17 cellular contexts compared by ENCODE assay signal in genomic region chr17:47696717-47697642, GRCh38. TPM values are rescaled to one million over a fixed set of nuclear protein-coding genes. Genes with fewer than 3 reads are reported as not detected.
DNase-seq lines count a peak whose midpoint lies in the region; ATAC-seq and TF ChIP-seq lines count a peak whose summit lies in the region.
"Had no signal": no experiment of that assay in that cellular context is flagged by ENCODE, and none has a peak within 500 bp of the region (broad histone marks: within the 10 kb centered on the region; RNA-seq: fewer than 3 reads in every experiment).

No MANE protein-coding gene starts in this region.

- no peak for TF ChIP-seq CTCF in gastroesophageal sphincter (IDR thresholded peaks at IDR 0.05)
- TF ChIP-seq CTCF in spleen (IDR thresholded peaks at IDR 0.05 in 8 of 11, conservative IDR thresholded peaks at IDR 0.05 in 3 of 11), result no peak

- H3K9me3 ChIP-seq in NT2/D1 (ENCODE audit: insufficient read depth, low read length), result no peaks in the 10 kb centered on the region
- H3K9me3 ChIP-seq in gastroesophageal sphincter, result no peaks in the 10 kb centered on the region
- H3K9me3 ChIP-seq in spleen, result no peaks in the 10 kb centered on the region
- H3K9me3 ChIP-seq: pancreas had no signal

- H3K9ac ChIP-seq in NT2/D1 (ENCODE audit: insufficient read length, low read depth), result peak overlapping the region; percentile 43

- H3K4me1 Mint-ChIP-seq in activated T-cell treated with anti-CD3 and anti-CD28 coated beads, Interleukin-2, amount 50 U/mL, for 4 hours (ENCODE audit: low read depth), result peaks cover 68% of the 10 kb centered on the region

- no peak for DNase-seq in activated T-cell treated with anti-CD3 and anti-CD28 coated beads, Interleukin-2, amount 50 U/mL, for 4 hours
- DNase-seq in activated T-cell treated with anti-CD3 and anti-CD28 coated beads, Interleukin-2, amount 50 U/mL, for 48 hours, result no peak
- no peak for DNase-seq in NT2/D1 (ENCODE audit: low read depth, low spot score)
- peak; percentile 64 for DNase-seq in spleen
- DNase-seq in NCI-H774 (lab: John Stamatoyannopoulos, UW), result no peak
- DNase-seq: activated CD4-positive, alpha-beta T cell treated with anti-CD3 and anti-CD28 coated beads, Interleukin-2, amount 10 ng/mL, durations not matched to agents 7 days and 5 days; activated naive CD4-positive, alpha-beta T cell; DMS79 treated with DMSO at 0.1 percent for 48 hours; erythroblast; NCI-H2171 had no signal

- H3K4me3 Mint-ChIP-seq in activated T-cell treated with anti-CD3 and anti-CD28 coated beads, Interleukin-2, amount 50 U/mL, for 4 hours, result peak overlapping the region; percentile 83
- H3K4me3 Mint-ChIP-seq: activated CD4-positive, alpha-beta T cell treated with anti-CD3 and anti-CD28 coated beads, Interleukin-2, amount 10 ng/mL, durations not matched to agents 7 days and 5 days had no signal

- H3K4me1 ChIP-seq in NT2/D1 (ENCODE audit: insufficient read depth, insufficient read length), result peaks cover 29% of the 10 kb centered on the region
- peaks cover 0 to 52% (median 22%) of the 10 kb centered on the region in 3 donors for H3K4me1 ChIP-seq in gastroesophageal sphincter
- peaks cover 10 to 96% (median 71%) of the 10 kb centered on the region in 6 donors for H3K4me1 ChIP-seq in spleen

- TF ChIP-seq POLR2A in gastroesophageal sphincter (IDR thresholded peaks at IDR 0.05) (no peak), spleen (IDR thresholded peaks at IDR 0.05) (no peak)

- TF ChIP-seq EP300 in gastroesophageal sphincter (IDR thresholded peaks at IDR 0.05), result no peak

- no peaks in the 10 kb centered on the region for H3K27me3 Mint-ChIP-seq in activated T-cell treated with anti-CD3 and anti-CD28 coated beads, Interleukin-2, amount 50 U/mL, for 4 hours (ENCODE audit: low read depth)

- H3K27me3 ChIP-seq in NT2/D1 (ENCODE audit: insufficient read depth, insufficient read length), result no peaks in the 10 kb centered on the region
- H3K27me3 ChIP-seq in gastroesophageal sphincter, result no peaks in the 10 kb centered on the region
- no peaks in the 10 kb centered on the region for H3K27me3 ChIP-seq in spleen (replicated peaks in 1 of 7)
- H3K27me3 ChIP-seq: hepatocyte, pancreas had no signal

- peaks cover 10% of the 10 kb centered on the region for H3K36me3 Mint-ChIP-seq in activated T-cell treated with anti-CD3 and anti-CD28 coated beads, Interleukin-2, amount 50 U/mL, for 4 hours (ENCODE audit: insufficient read depth)

- intact Hi-C loops in spleen (cut with DNase I; ENCODE audit: low total_unique reads), result loop anchor here (10.0 kb wide), 1 partner anchor 98 kb away; no protein-coding TSS in a partner anchor

- H3K36me3 ChIP-seq in NT2/D1 (ENCODE audit: insufficient read depth, insufficient read length, low read length) (peaks cover 47% of the 10 kb centered on the region), gastroesophageal sphincter (peaks cover 0 to 44% of the 10 kb centered on the region in 2 donors), spleen (peaks cover 0 to 57% (median 9%) of the 10 kb centered on the region in 6 donors)
- H3K36me3 ChIP-seq: pancreas had no signal

- no peaks in the 10 kb centered on the region for H3K9me3 Mint-ChIP-seq in activated T-cell treated with anti-CD3 and anti-CD28 coated beads, Interleukin-2, amount 50 U/mL, for 4 hours
- H3K9me3 Mint-ChIP-seq: activated CD4-positive, alpha-beta T cell treated with anti-CD3 and anti-CD28 coated beads, Interleukin-2, amount 10 ng/mL, durations not matched to agents 7 days and 5 days; GM23338 had no signal

- H3K4me3 ChIP-seq in NT2/D1 (ENCODE audit: insufficient read length, low read depth) (no peak overlapping the region), gastroesophageal sphincter (no peak overlapping the region), spleen (peak overlapping the region in 4 of 8 donors; percentile 83 to 97 (median 94))
- H3K4me3 ChIP-seq: hepatocyte, pancreas had no signal

- ATAC-seq in activated T-cell treated with anti-CD3 and anti-CD28 coated beads, Interleukin-2, amount 50 U/mL, for 4 hours, result no peak
- ATAC-seq in gastroesophageal sphincter, result no peak
- ATAC-seq in GM21423 (IDR thresholded peaks at IDR 0.05; ENCODE audit: unreplicated experiment), result no peak
- ATAC-seq in GM19467 (IDR thresholded peaks at IDR 0.05; ENCODE audit: unreplicated experiment), result no peak
- ATAC-seq: GM23338, pancreas had no signal

- peak overlapping the region in 3 of 4 donors; percentile 10 to 95 (median 86) for H3K27ac ChIP-seq in gastroesophageal sphincter
- peak overlapping the region in 5 of 8 donors; percentile 92 to 99 (median 96) for H3K27ac ChIP-seq in spleen
- H3K27ac ChIP-seq: pancreas had no signal

- 54 to 62% methylated on average over 3 to 5 of the region's 11 CpGs for WGBS in gastroesophageal sphincter (ENCODE audit: low coverage in 1 of 2), 2 donors
- 68 to 75% (median 71%) methylated on average over 10 to 11 of the region's 11 CpGs for WGBS in spleen, 5 donors

RNA-seq across cellular contexts. Expression of gene TBKBP1, which starts 3.0 kb away (rescaled TPM):
- 10 to 100 TPM; 24.4 to 34.7 (median 24.6) TPM for total RNA-seq in activated T-cell treated with anti-CD3 and anti-CD28 coated beads, Interleukin-2, amount 50 U/mL, for 4 hours
- total RNA-seq in gastroesophageal sphincter, result 10 to 100 TPM; 13.9 to 25.1 (median 18.0) TPM
- total RNA-seq in spleen, result 10 to 100 TPM; 11.6 to 28.0 (median 19.6) TPM
- polyA plus RNA-seq in spleen, result 10 to 100 TPM in 2 of 3 donors, 1 to 10 TPM in 1; 3.8 to 25.7 (median 10.2) TPM

RNA-seq across cellular contexts. Expression of gene TBX21, which starts 36.1 kb away (rescaled TPM):
- total RNA-seq in activated T-cell treated with anti-CD3 and anti-CD28 coated beads, Interleukin-2, amount 50 U/mL, for 4 hours, result 100 to 1,000 TPM in 2 of 3 donors, 10 to 100 TPM in 1; 77.8 to 111 (median 101) TPM
- total RNA-seq in gastroesophageal sphincter, result 1 to 10 TPM in 1 of 4 donors, under 1 TPM in 1, not detected in 2; 0.94 to 1.1 TPM
- total RNA-seq in spleen, result 10 to 100 TPM; 10.4 to 21.7 (median 12.2) TPM
- 1 to 10 TPM; 2.6 to 8.3 (median 3.8) TPM for polyA plus RNA-seq in spleen
- total RNA-seq: GM23338, hepatocyte, M059J had no signal
- polyA plus RNA-seq: GM23338, hepatocyte had no signal

RNA-seq across cellular contexts. Expression of gene KPNB1, which starts 47.3 kb away (rescaled TPM):
- total RNA-seq in activated T-cell treated with anti-CD3 and anti-CD28 coated beads, Interleukin-2, amount 50 U/mL, for 4 hours, result 100 to 1,000 TPM; 916 to 992 (median 944) TPM
- total RNA-seq in gastroesophageal sphincter (100 to 1,000 TPM; 192 to 215 (median 211) TPM), spleen (100 to 1,000 TPM; 232 to 331 (median 259) TPM)
- polyA plus RNA-seq in spleen, result 10 to 100 TPM; 37.0 to 56.7 (median 49.0) TPM

Comparison
In these comparisons a context has a peak if more than half of its experiments do, and no peak if none do; other contexts are left out.
1. RNA of gene TBX21, which starts 36.1 kb away (total RNA-seq): 77.8 to 111 TPM in activated T-cell treated with anti-CD3 and anti-CD28 coated beads, Interleukin-2, amount 50 U/mL, for 4 hours and 10.4 to 21.7 TPM in spleen; 0.94 to 1.1 TPM in gastroesophageal sphincter; every median in the first group is over 4 times any median in the second.